Comparison of ENCODE assay signal across 13 cellular contexts in genomic region chr12:51773145-51773869, GRCh38.
DNase-seq lines count a peak whose midpoint lies in the region; TF ChIP-seq lines count a peak whose summit lies in the region.
"Had no signal": no experiment of that assay in that cellular context is flagged by ENCODE, and none has a peak within 500 bp of the region (broad histone marks: within the 10 kb centered on the region; RNA-seq: fewer than 3 reads in every experiment).

No MANE protein-coding gene starts in this region.

- H3K9ac ChIP-seq in fibroblast of lung (ENCODE audit: insufficient read depth, low read length) = no peak overlapping the region
- H3K9ac ChIP-seq: KMS-11 had no signal

- H3K27ac ChIP-seq in fibroblast of lung (ENCODE audit: insufficient read depth, low read length) = no peak overlapping the region
- H3K27ac ChIP-seq: coronary artery, KMS-11, thoracic aorta had no signal

- no peaks in the 10 kb centered on the region for H3K27me3 ChIP-seq in fibroblast of lung (ENCODE audit: control insufficient read depth, insufficient read depth, low read length)

- H3K4me3 ChIP-seq in fibroblast of lung (replicated peaks in 1 of 4; ENCODE audit: control extremely low read depth in 1 of 4, insufficient read depth in 1 of 4, low read depth in 3 of 4, low read length in 4 of 4) = no peak overlapping the region
- H3K4me3 ChIP-seq: coronary artery, thoracic aorta had no signal

- H3K9me3 ChIP-seq in fibroblast of lung (ENCODE audit: control insufficient read depth, insufficient read depth, low read depth, low read length) = peaks cover 2% of the 10 kb centered on the region
- H3K9me3 ChIP-seq: thoracic aorta had no signal

- no peak for TF ChIP-seq CTCF in fibroblast of lung (conservative IDR thresholded peaks at IDR 0.05 in 1 of 2, IDR thresholded peaks at IDR 0.05 in 1 of 2; ENCODE audit: low read depth in 1 of 2, low read length in 2 of 2)

- peak; percentile 23 for DNase-seq in NCI-H2171 treated with DMSO at 0.1 percent for 48 hours (lab: John Stamatoyannopoulos, UW)
- no peak for DNase-seq in NCI-H2171 (lab: John Stamatoyannopoulos, UW)
- DNase-seq in RKO (ENCODE audit: low spot score) = peak; percentile 11
- peak; percentile 73 to 81 for DNase-seq in fibroblast of lung (ENCODE audit: low read depth in 2 of 2)
- peak; percentile 76 for DNase-seq in stromal cell of bone marrow (ENCODE audit: low read depth)
- DNase-seq in medulla oblongata (ENCODE audit: extremely low spot score) = no peak
- no peak for DNase-seq in C1 segment of cervical spinal cord (lab: John Stamatoyannopoulos, UW)
- no peak for DNase-seq in 8988T
- DNase-seq: NCI-H510A; stimulated activated CD4-positive, alpha-beta T cell treated with anti-CD3 and anti-CD28 coated beads, Interleukin-4, amount 100 ng/mL, for 4 hours had no signal

- no peak overlapping the region for H3K4me2 ChIP-seq in fibroblast of lung (ENCODE audit: extremely low read depth, insufficient read depth, low read length)
- H3K4me2 ChIP-seq: KMS-11 had no signal

- H3K79me2 ChIP-seq in fibroblast of lung (ENCODE audit: control insufficient read depth, insufficient read depth, low read length) = no peaks in the 10 kb centered on the region

- H3K4me1 ChIP-seq in fibroblast of lung (ENCODE audit: control insufficient read depth, extremely low read depth, insufficient read depth, low read length) = peaks cover 9% of the 10 kb centered on the region

- no peaks in the 10 kb centered on the region for H4K20me1 ChIP-seq in fibroblast of lung (ENCODE audit: control insufficient read depth, extremely low read depth, insufficient read depth, low read length)

- peaks cover 13% of the 10 kb centered on the region for H3K36me3 ChIP-seq in fibroblast of lung (ENCODE audit: control insufficient read depth, insufficient read depth, low read length)
- H3K36me3 ChIP-seq: thoracic aorta had no signal

- H2AFZ ChIP-seq in fibroblast of lung (ENCODE audit: low read length) = no peak overlapping the region

Comparison
In these comparisons a context has a peak if more than half of its experiments do, and no peak if none do; other contexts are left out.
1. DNase-seq: peak in NCI-H2171 treated with DMSO at 0.1 percent for 48 hours (single experiment), RKO (single experiment), fibroblast of lung (2 of 2) and stromal cell of bone marrow (single experiment); none in NCI-H2171 (single experiment), medulla oblongata (single experiment), C1 segment of cervical spinal cord (0 of 14) and 8988T (single experiment).